ENCODE assay signal across 8 cellular contexts in the genomic region with DNA sequence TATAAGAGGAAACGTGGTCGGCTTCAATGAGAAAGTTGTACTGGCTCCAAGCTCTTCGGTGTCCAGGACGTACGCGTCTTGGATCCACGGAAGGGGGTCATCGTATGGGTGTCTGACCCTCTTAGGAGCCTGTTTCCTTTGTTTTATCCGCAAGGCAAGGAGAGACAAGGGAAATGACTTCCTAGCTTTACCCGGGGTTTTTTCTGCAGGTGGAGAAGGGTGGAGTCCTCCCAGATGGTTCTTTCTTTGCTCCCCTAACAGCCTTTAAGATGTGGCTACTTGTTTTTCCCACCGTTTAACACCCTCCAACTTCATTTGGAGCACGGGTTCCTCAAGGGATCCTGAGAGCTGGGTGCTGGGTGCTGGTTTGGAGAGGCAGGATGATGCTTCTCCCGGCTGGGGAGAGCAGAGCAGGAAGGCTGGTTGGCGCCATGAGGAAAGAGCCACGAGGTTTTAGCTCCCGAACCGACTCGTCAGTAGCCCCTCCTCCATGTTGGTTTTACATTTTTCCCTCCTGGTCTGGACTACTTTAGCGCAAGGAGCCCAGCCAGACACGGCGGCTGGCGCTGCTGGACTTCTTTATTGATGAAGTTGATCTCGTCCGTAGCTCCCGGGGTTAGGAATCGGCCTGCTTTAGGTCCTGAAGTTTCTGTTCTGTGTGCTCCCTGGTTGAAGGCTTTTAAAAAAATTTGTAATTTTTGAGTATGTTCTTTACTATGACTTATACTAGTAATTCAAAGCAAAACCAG. TPM values are rescaled to one million over a fixed set of nuclear protein-coding genes. Genes with fewer than 3 reads are reported as not detected.
DNase-seq lines count a peak whose midpoint lies in the region; ATAC-seq and TF ChIP-seq lines count a peak whose summit lies in the region.

No MANE protein-coding gene starts in this region.

- peak; percentile 59 for DNase-seq in AG09309 (ENCODE audit: low read depth)
- DNase-seq in NCI-H2107 treated with DMSO at 0.1 percent for 48 hours (lab: John Stamatoyannopoulos, UW; ENCODE audit: unreplicated experiment), result peak; percentile 89
- peak; percentile 72 for DNase-seq in WERI-Rb-1
- peak; percentile 55 for DNase-seq in epidermal melanocyte (ENCODE audit: insufficient read length, low spot score)

- H3K4me3 ChIP-seq in AG09309 (ENCODE audit: control insufficient read depth, low read depth, low read length) (peak overlapping the region; percentile 95), WERI-Rb-1 (ENCODE audit: low read depth, low read length) (peak overlapping the region; percentile 56), mesodermal cell (ENCODE audit: extremely low read depth, insufficient read depth, low read length, poor library complexity, severe bottlenecking) (peak overlapping the region; percentile 82)

- H3K27ac ChIP-seq in WERI-Rb-1, result peak overlapping the region; percentile 97
- peak overlapping the region; percentile 88 for H3K27ac ChIP-seq in mesodermal cell (ENCODE audit: low read depth, low read length, severe bottlenecking)
- H3K27ac ChIP-seq in temporal lobe (ENCODE audit: low read depth, low read length), result peak overlapping the region; percentile 30

- TF ChIP-seq CTCF in AG09309 (IDR thresholded peaks at IDR 0.05; ENCODE audit: control insufficient read depth, insufficient read depth, low read depth, low read length, missing control alignments) (no peak), WERI-Rb-1 (IDR thresholded peaks at IDR 0.05; ENCODE audit: low read depth, low read length) (no peak)

- no peaks in the 10 kb centered on the region for H3K9me3 ChIP-seq in WERI-Rb-1 (ENCODE audit: severe bottlenecking)
- H3K9me3 ChIP-seq in mesodermal cell (ENCODE audit: control insufficient read depth, low read length), result no peaks in the 10 kb centered on the region

- peaks cover 3% of the 10 kb centered on the region for H3K4me1 ChIP-seq in mesodermal cell (ENCODE audit: control insufficient read depth, insufficient read depth, low read length, poor library complexity, severe bottlenecking)

- ATAC-seq in HG02970 (IDR thresholded peaks at IDR 0.05; ENCODE audit: low FRiP score, unreplicated experiment), result peak; percentile 7

- peaks cover 17% of the 10 kb centered on the region for H3K36me3 ChIP-seq in WERI-Rb-1
- peaks cover 13% of the 10 kb centered on the region for H3K36me3 ChIP-seq in mesodermal cell (ENCODE audit: control insufficient read depth, insufficient read depth, low read length)

- 0% methylated on average over 14 to 20 of the region's 26 CpGs for WGBS in mesodermal cell (ENCODE audit: insufficient coverage in 2 of 2), 2 experiments

- TF ChIP-seq POLR2A in GM15510 (IDR thresholded peaks at IDR 0.05; ENCODE audit: borderline replicate concordance, extremely low read depth, insufficient read length), result peak; percentile 58

- no peaks in the 10 kb centered on the region for H3K27me3 ChIP-seq in WERI-Rb-1 (ENCODE audit: insufficient read depth, low read depth, severe bottlenecking)

RNA-seq across cellular contexts. Expression of a gene that starts 1.3 kb away (rescaled TPM):
- 43.9 TPM for polyA plus RNA-seq in mesodermal cell (2013, experiment 1 of 2)
- 43.2 TPM for polyA plus RNA-seq in mesodermal cell (2013, experiment 2 of 2)
- total RNA-seq in temporal lobe, result 60.7 TPM

Comparison
In these comparisons a context has a peak if more than half of its experiments do, and no peak if none do; other contexts are left out.
1. Peak in every context shown above with its lines: DNase-seq, ATAC-seq, H3K4me3 ChIP-seq and H3K27ac ChIP-seq.
2. H3K27ac ChIP-seq: peak in every context shown above with its lines; median percentile 97 in WERI-Rb-1; 88 in mesodermal cell; 30 in temporal lobe.